In the genomic region with DNA sequence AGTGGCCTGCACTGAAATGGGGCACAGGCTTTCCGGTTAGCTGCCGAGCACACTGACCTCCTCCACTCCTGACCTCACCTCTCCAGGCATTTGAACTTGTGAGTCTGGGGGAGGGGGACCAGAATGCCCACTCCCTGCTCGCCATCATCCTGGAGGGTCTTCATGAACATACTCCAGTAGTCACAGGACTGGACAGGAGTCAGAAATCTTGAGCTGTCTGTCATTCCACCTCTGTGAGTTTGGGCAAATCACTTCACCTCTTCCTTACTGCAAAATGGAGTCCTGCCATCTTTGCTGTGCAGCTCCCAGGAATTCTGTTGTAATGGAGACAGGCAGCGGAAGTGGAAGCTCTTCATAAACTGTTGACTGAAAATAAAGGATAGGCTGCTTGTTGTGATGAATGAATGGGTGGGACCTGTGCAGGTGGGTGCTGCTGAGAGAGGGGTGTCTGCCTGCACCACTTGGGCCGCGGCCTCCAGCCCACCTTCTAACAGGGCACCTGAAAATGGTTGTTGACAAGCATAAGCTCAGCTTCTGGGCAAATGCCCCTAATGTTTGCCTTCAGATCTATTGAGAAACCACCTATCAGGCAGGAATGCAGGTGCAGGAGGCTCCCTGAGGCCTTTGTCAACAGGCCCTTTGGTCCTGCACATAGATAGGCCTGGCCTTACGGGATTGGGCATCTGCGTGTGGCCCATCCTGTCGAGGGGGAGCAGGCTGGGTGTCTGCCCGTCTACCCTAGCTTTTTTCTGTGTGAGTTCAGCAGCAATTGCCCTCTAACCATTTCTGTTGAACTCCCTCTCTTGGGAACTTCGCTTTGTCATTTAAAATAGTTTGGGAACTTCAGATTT, we compare ENCODE assay signal across 26 cellular contexts.
DNase-seq lines count a peak whose midpoint lies in the region; TF ChIP-seq lines count a peak whose summit lies in the region.
"Had no signal": no experiment of that assay in that cellular context is flagged by ENCODE, and none has a peak within 500 bp of the region (broad histone marks: within the 10 kb centered on the region; RNA-seq: fewer than 3 reads in every experiment).

No MANE protein-coding gene starts in this region.

- CTCF ChIA-PET in OCI-LY7 (lab: Charles Lee; ENCODE audit: unreplicated experiment): interaction anchor here (0.5 kb wide), 1 partner anchor 473 kb away, joined by 11 read pairs; no protein-coding TSS in a partner anchor

- H3K9me3 ChIP-seq in OCI-LY7 (ENCODE audit: low read length): no peaks in the 10 kb centered on the region
- H3K9me3 ChIP-seq: A549, adrenal gland, esophagus muscularis mucosa, transverse colon had no signal

- H4K20me1 ChIP-seq in OCI-LY7 (ENCODE audit: insufficient read depth, low read length): no peaks in the 10 kb centered on the region

- TF ChIP-seq CTCF in brain microvascular endothelial cell (IDR thresholded peaks at IDR 0.05; ENCODE audit: low read depth, low read length, missing control alignments) (no peak), OCI-LY7 (conservative IDR thresholded peaks at IDR 0.05; ENCODE audit: low read length) (no peak)

- POLR2A ChIA-PET in OCI-LY7 (lab: Charles Lee): no interaction called here

- H3K36me3 ChIP-seq in H7 (replicated peaks; ENCODE audit: control insufficient read depth, insufficient read depth, low read length) (no peaks in the 10 kb centered on the region), brain microvascular endothelial cell (replicated peaks) (no peaks in the 10 kb centered on the region), OCI-LY7 (ENCODE audit: insufficient read depth, low read length) (no peaks in the 10 kb centered on the region)
- H3K36me3 ChIP-seq: adrenal gland, esophagus muscularis mucosa, transverse colon had no signal

- in situ Hi-C loops in brain microvascular endothelial cell (cut with HindIII; ENCODE audit: low pct_ligation_motif_present, low sequenced_read_pairs): no loop called here

- H3K9me2 ChIP-seq in OCI-LY7 (ENCODE audit: insufficient read depth, low read length): no peaks in the 10 kb centered on the region

- H3K4me3 ChIP-seq in H7 (ENCODE audit: insufficient read depth, low read depth, low read length) (no peak overlapping the region), brain microvascular endothelial cell (ENCODE audit: low read depth, low read length) (no peak overlapping the region), OCI-LY7 (ENCODE audit: low read depth, low read length, poor library complexity, severe bottlenecking) (no peak overlapping the region)
- H3K4me3 ChIP-seq: A549, adrenal gland, esophagus muscularis mucosa, lung, transverse colon had no signal

- H2AFZ ChIP-seq in OCI-LY7 (ENCODE audit: low read length): no peak overlapping the region

- H3K4me2 ChIP-seq in OCI-LY7 (ENCODE audit: low read length): no peak overlapping the region
- H3K4me2 ChIP-seq: A549 had no signal

- H3K4me1 ChIP-seq in OCI-LY7 (ENCODE audit: insufficient read depth, low read length, poor library complexity, severe bottlenecking): no peaks in the 10 kb centered on the region
- H3K4me1 ChIP-seq: A549, adrenal gland, esophagus muscularis mucosa, transverse colon had no signal

- no peaks in the 10 kb centered on the region for H3K27me3 ChIP-seq in H7 (ENCODE audit: control insufficient read depth, insufficient read depth, low read length)
- no peaks in the 10 kb centered on the region for H3K27me3 ChIP-seq in brain microvascular endothelial cell (replicated peaks)
- H3K27me3 ChIP-seq: adrenal gland, esophagus muscularis mucosa, transverse colon had no signal

- H3K27ac ChIP-seq in brain microvascular endothelial cell (no peak overlapping the region), OCI-LY7 (ENCODE audit: low read depth, low read length, poor library complexity, severe bottlenecking) (no peak overlapping the region)
- H3K27ac ChIP-seq: A549, adrenal gland, esophagus muscularis mucosa, transverse colon had no signal

- DNase-seq in COLO668 (lab: John Stamatoyannopoulos, UW; ENCODE audit: unreplicated experiment) (peak; percentile 82), H7 (peak; percentile 33), NCI-H748 (lab: John Stamatoyannopoulos, UW; ENCODE audit: unreplicated experiment) (peak; percentile 82), iPS-NIHi11 (ENCODE audit: low spot score) (peak; percentile 26), brain microvascular endothelial cell (no peak), OCI-LY7 (ENCODE audit: low spot score) (no peak)
- DNase-seq in activated effector memory CD4-positive, alpha-beta T cell treated with anti-CD3 and anti-CD28 coated beads, Interleukin-2, amount 50 U/mL, for 16 hours: no peak
- no peak for DNase-seq in activated CD8-positive, alpha-beta memory T cell treated with anti-CD3 and anti-CD28 coated beads, Interleukin-2, amount 50 U/mL, for 48 hours
- DNase-seq: activated CD4-positive, alpha-beta T cell treated with anti-CD3 and anti-CD28 coated beads, Interleukin-2, amount 50 U/mL, for 4 hours; activated CD8-positive, alpha-beta memory T cell treated with anti-CD3 and anti-CD28 coated beads, Interleukin-2, amount 10 ng/mL, durations not matched to agents 7 days and 5 days; activated naive CD4-positive, alpha-beta T cell treated with Interleukin-2 at 50 U/mL for 16 hours; activated T-cell treated with anti-CD3 and anti-CD28 coated beads, Interleukin-2, amount 50 U/mL, for 48 hours; adrenal gland; CD4-positive, CD25-positive, alpha-beta regulatory T cell; cerebellar nuclear complex; foreskin fibroblast; head of caudate nucleus; NCI-H1930; NCI-H2227 treated with DMSO at 0.1 percent for 48 hours; NK-92 treated with Interleukin-12 subunit alpha and Interleukin-12 subunit beta, amount 100 ng/mL, for 24 hours; SHP77 treated with DMSO at 0.1 percent for 48 hours; T-helper 2 cell; transverse colon had no signal

- no TSS peak for BruUV-seq in OCI-LY7 (replicated peaks; lab: Mats Ljungman, UMichigan)

- no peaks in the 10 kb centered on the region for H3K79me2 ChIP-seq in OCI-LY7 (ENCODE audit: insufficient read depth, low read depth, low read length)

- intact Hi-C loops in OCI-LY7 (cut with micrococcal nuclease; ENCODE audit: unreplicated experiment): loop anchor here (10.0 kb wide), 1 partner anchor 753 kb away; no protein-coding TSS in a partner anchor

Comparison
In these comparisons a context has a peak if more than half of its experiments do, and no peak if none do; other contexts are left out.
1. DNase-seq: peak in COLO668 (single experiment), H7 (single experiment), NCI-H748 (single experiment) and iPS-NIHi11 (single experiment); none in brain microvascular endothelial cell (single experiment), activated effector memory CD4-positive, alpha-beta T cell treated with anti-CD3 and anti-CD28 coated beads, Interleukin-2, amount 50 U/mL, for 16 hours (single experiment), activated CD8-positive, alpha-beta memory T cell treated with anti-CD3 and anti-CD28 coated beads, Interleukin-2, amount 50 U/mL, for 48 hours (single experiment) and OCI-LY7 (single experiment).